Comparison of ENCODE assay signal across 18 cellular contexts in genomic region chr22:35099883-35100282, GRCh38. TPM values are rescaled to one million over a fixed set of nuclear protein-coding genes. Genes with fewer than 3 reads are reported as not detected.
DNase-seq lines count a peak whose midpoint lies in the region; ATAC-seq, FAIRE-seq and TF ChIP-seq lines count a peak whose summit lies in the region.
"Had no signal": no experiment of that assay in that cellular context is flagged by ENCODE, and none has a peak within 500 bp of the region (broad histone marks: within the 10 kb centered on the region; RNA-seq: fewer than 3 reads in every experiment).

No MANE protein-coding gene starts in this region.

- H3K9me3 ChIP-seq in MG63 (no peaks in the 10 kb centered on the region), K562 (replicated peaks; ENCODE audit: control insufficient read depth, insufficient read depth, low read depth, low read length) (no peaks in the 10 kb centered on the region), suprapubic skin (no peaks in the 10 kb centered on the region)
- H3K9me3 ChIP-seq: BE2C, Caco-2 had no signal

- TF ChIP-seq CTCF in K562 (IDR thresholded peaks at IDR 0.05 in 2 of 3, conservative IDR thresholded peaks at IDR 0.05 in 1 of 3; ENCODE audit: insufficient read depth in 2 of 3, low read depth in 1 of 3, low read length in 3 of 3) = no peak
- no peak for TF ChIP-seq CTCF in suprapubic skin (IDR thresholded peaks at IDR 0.05)

- no TSS peak for BruUV-seq in K562 (replicated peaks; lab: Mats Ljungman, UMichigan)

- no peak for TF ChIP-seq EP300 in K562 (IDR thresholded peaks at IDR 0.05; ENCODE audit: low read length)
- no peak for TF ChIP-seq EP300 in suprapubic skin (IDR thresholded peaks at IDR 0.05)

- H3K4me1 ChIP-seq in K562 (replicated peaks in 1 of 2; ENCODE audit: control insufficient read depth in 2 of 2, insufficient read depth in 2 of 2, low read length in 2 of 2) (peaks cover 0 to 16% of the 10 kb centered on the region in 2 experiments; a peak in 3 of 5 replicates), suprapubic skin (no peaks in the 10 kb centered on the region)
- H3K4me1 ChIP-seq: BE2C, Caco-2 had no signal

- in situ Hi-C loops in K562 (cut with MboI) = no loop called here

- H3K36me3 ChIP-seq in MG63 (no peaks in the 10 kb centered on the region), K562 (ENCODE audit: control insufficient read depth, insufficient read depth, low read length) (no peaks in the 10 kb centered on the region), suprapubic skin (no peaks in the 10 kb centered on the region)
- H3K36me3 ChIP-seq: BE2C had no signal

- DNase-seq in MG63 = peak; percentile 5
- DNase-seq in K562 (ENCODE audit: extremely low read depth in 1 of 4, low spot score in 3 of 4) = peak in 3 of 4 experiments; percentile 12 to 34 (median 16)
- DNase-seq in islet precursor cell = peak; percentile 40
- DNase-seq in suprapubic skin (ENCODE audit: low spot score in 2 of 2) = no peak
- DNase-seq in SIG-M5 treated with dmso at 0.1 percent for 504 hours (lab: John Stamatoyannopoulos, UW; ENCODE audit: unreplicated experiment) = no peak
- no peak for DNase-seq in substantia nigra (lab: John Stamatoyannopoulos, UW)
- DNase-seq: ACHN; BE2C; C1 segment of cervical spinal cord; Caco-2; CD4-positive, CD25-positive, alpha-beta regulatory T cell; GDM1; GOT3; H9 had no signal

- H3K27ac ChIP-seq in K562 (ENCODE audit: extremely low read depth, low read depth, low read length) (no peak overlapping the region), suprapubic skin (no peak overlapping the region), substantia nigra (ENCODE audit: low read depth, low read length, poor library complexity, severe bottlenecking) (no peak overlapping the region)

- no peak overlapping the region for H2AFZ ChIP-seq in K562 (ENCODE audit: low read depth, low read length)

- H3K79me2 ChIP-seq in K562 (ENCODE audit: control insufficient read depth, insufficient read depth, low read length) = no peaks in the 10 kb centered on the region

- H3K27me3 ChIP-seq in MG63 (no peaks in the 10 kb centered on the region), K562 (ENCODE audit: control insufficient read depth in 2 of 2, insufficient read depth in 2 of 2, low read length in 2 of 2) (no peaks in the 10 kb centered on the region), suprapubic skin (peaks cover 16% of the 10 kb centered on the region)
- H3K27me3 ChIP-seq: BE2C had no signal

- H3K9ac ChIP-seq in K562 (ENCODE audit: insufficient read depth in 1 of 2, low read depth in 2 of 2, low read length in 2 of 2) = no peak overlapping the region

- no peak overlapping the region; the same call in 1 of the 2 replicates for H3K4me2 ChIP-seq in K562 (ENCODE audit: insufficient read depth, low read length)

- peak; percentile 63 for ATAC-seq in K562

- CTCF ChIA-PET in K562 (lab: Yijun Ruan, JAX; ENCODE audit: low intra/inter-chr PET ratio) = no interaction called here

- H3K4me3 ChIP-seq in MG63 (no peak overlapping the region), K562 (no peak overlapping the region), suprapubic skin (no peak overlapping the region)

- POLR2A ChIA-PET in K562 (lab: Yijun Ruan, JAX) = no interaction called here

- TF ChIP-seq RAD21 in K562 (CRISPR knock-in tag; conservative IDR thresholded peaks at IDR 0.05 in 1 of 2, IDR thresholded peaks at IDR 0.05 in 1 of 2) = no peak

- no peak for FAIRE-seq in K562 (lab: Jason Lieb, UNC)
- FAIRE-seq: A204.1, D721Med, GM12892, GM18507 had no signal

- no peaks in the 10 kb centered on the region for H4K20me1 ChIP-seq in K562 (replicated peaks; ENCODE audit: control insufficient read depth, insufficient read depth, low read length)

- intact Hi-C loops in K562 (cut with micrococcal nuclease) = no loop called here

- TF ChIP-seq POLR2A in K562 (conservative IDR thresholded peaks at IDR 0.05) (no peak), suprapubic skin (IDR thresholded peaks at IDR 0.05) (no peak)

- H3K9me1 ChIP-seq in K562 (ENCODE audit: control insufficient read depth, insufficient read depth, low read length) = no peaks in the 10 kb centered on the region

- WGBS in K562 (ENCODE audit: insufficient coverage, low coverage, missing lambda C conversion rate) = 39% methylated on average over 3 of the region's 3 CpGs
- 86% methylated on average over 2 of the region's 3 CpGs for WGBS in suprapubic skin

TF ChIP-seq in K562, 482 proteins besides CTCF, POLR2A, EP300 and RAD21:
- TF ChIP-seq RBM14 (IDR thresholded peaks at IDR 0.05; ENCODE audit: borderline replicate concordance, insufficient read depth, low read depth, low read length) (no peak), CREM (IDR thresholded peaks at IDR 0.05; ENCODE audit: low read depth) (0 out of 2 replicates have a peak, but pooled peaks have one; percentile 39), ATF1 (CRISPR knock-in tag; IDR thresholded peaks at IDR 0.05) (no peak), ATF1 (tag; IDR thresholded peaks at IDR 0.05) (peak; percentile 51)

RNA-seq across cellular contexts. Expression of gene ISX, which starts 33.9 kb away (rescaled TPM):
- total RNA-seq in MG63 (2014; rRNA removed; shearing (Covaris generic); ENCODE audit: low replicate concordance) = not detected in 2 replicates
- total RNA-seq in K562 (2011; cell fraction: chromatin; rRNA removed; ENCODE audit: low replicate concordance) = 0.23 and 0.28 TPM in 2 replicates
- total RNA-seq in K562 (2011; cell fraction: nucleolus; rRNA removed) = 0.39 and 0.50 TPM in 2 replicates
- 0.23 and 0.51 TPM in 2 replicates for total RNA-seq in K562 (2011; cell fraction: nucleoplasm; rRNA removed)
- 0.05 and 0.16 TPM in 2 replicates for total RNA-seq in K562 (2014; rRNA removed)
- 0.06 and 0.07 TPM in 2 replicates for total RNA-seq in K562 (2014; rRNA removed; fragmentation: Illumina TruSeq; extraction: Trizol)
- total RNA-seq in K562 (2015; rRNA removed; fragmentation: Illumina TruSeq; extraction: Trizol) = 0.19 and 0.36 TPM in 2 replicates
- total RNA-seq in K562 (2021) = 0.07 and 0.18 TPM in 2 replicates
- 0.08 and 0.25 TPM in 2 replicates for polyA plus RNA-seq in K562 (2011; rRNA removed)
- 0.13 and 0.42 TPM in 2 replicates for polyA plus RNA-seq in K562 (2011; cell fraction: cytosol; rRNA removed)
- polyA plus RNA-seq in K562 (2011; cell fraction: nucleus; rRNA removed) = 0.04 and 0.18 TPM in 2 replicates
- 0.39 and 0.76 TPM in 2 replicates for polyA plus RNA-seq in K562 (2012)
- polyA plus RNA-seq in K562 (2014; fragmentation: Illumina TruSeq; extraction: Trizol) = 0.09 TPM in 1 of 2 replicates, not detected in the other
- under 1 TPM; 0.03 to 0.06 TPM for polyA plus RNA-seq in K562 (2014; fragmentation: Nextera tagmentation; extraction: Ambion mirVana)
- 0.11 and 0.12 TPM in 2 replicates for polyA plus RNA-seq in K562 (2014; rRNA removed)
- 0.15 and 0.28 TPM in 2 replicates for polyA minus RNA-seq in K562 (2011; rRNA and poly(A)+ RNA removed)
- polyA minus RNA-seq in K562 (2011; cell fraction: cytosol; rRNA and poly(A)+ RNA removed) = 0.38 TPM in 1 of 2 replicates, not detected in the other
- polyA minus RNA-seq in K562 (2011; cell fraction: nucleus; rRNA and poly(A)+ RNA removed) = 0.22 and 0.27 TPM in 2 replicates
- total RNA-seq in suprapubic skin = not detected
- total RNA-seq: CD4-positive, CD25-positive, alpha-beta regulatory T cell; H9 had no signal
- polyA plus RNA-seq: CD4-positive, CD25-positive, alpha-beta regulatory T cell had no signal

Comparison
In these comparisons a context has a peak if more than half of its experiments do, and no peak if none do; other contexts are left out.
1. DNase-seq: peak in MG63 (single experiment), K562 (3 of 4) and islet precursor cell (single experiment); none in suprapubic skin (0 of 2), SIG-M5 treated with dmso at 0.1 percent for 504 hours (single experiment) and substantia nigra (0 of 49).